In the genomic region with DNA sequence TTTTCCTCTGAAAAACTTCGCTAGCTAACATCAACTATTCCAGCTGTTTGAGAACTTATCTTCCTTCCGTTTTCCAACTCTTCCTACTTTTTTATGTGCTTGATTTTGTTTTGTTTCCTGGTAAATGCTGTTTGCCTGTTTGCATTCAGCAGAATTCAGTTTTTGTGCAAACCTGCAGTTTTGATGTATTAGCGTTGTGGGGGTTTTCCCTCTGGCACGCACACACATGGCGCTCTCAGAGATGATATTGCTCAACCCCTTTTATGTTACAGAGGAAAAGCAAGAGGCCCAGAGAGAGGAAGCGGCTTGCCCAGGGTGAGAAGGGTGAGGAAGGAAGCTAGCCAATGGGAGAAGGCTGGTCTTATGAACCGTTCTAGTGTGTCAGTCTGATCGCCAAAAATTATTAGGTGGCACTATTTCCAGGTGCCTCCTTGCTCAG, we compare ENCODE assay signal across 8 cellular contexts. TPM values are rescaled to one million over a fixed set of nuclear protein-coding genes. Genes with fewer than 3 reads are reported as not detected.
DNase-seq lines count a peak whose midpoint lies in the region; ATAC-seq and TF ChIP-seq lines count a peak whose summit lies in the region.

No MANE protein-coding gene starts in this region.

- H3K27me3 ChIP-seq in A673 (replicated peaks; ENCODE audit: insufficient read depth, low read depth, low read length, poor library complexity) = no peaks in the 10 kb centered on the region
- H3K27me3 ChIP-seq in left ventricle myocardium inferior (ENCODE audit: low read depth) = no peaks in the 10 kb centered on the region

- BruUV-seq in A673 (replicated peaks; lab: Mats Ljungman, UMichigan) = TSS peak; percentile 85

- DNase-seq in A673 (ENCODE audit: low spot score) = peak; percentile 67
- DNase-seq in SIG-M5 (lab: John Stamatoyannopoulos, UW) = peak; percentile 74
- peak; percentile 39 for DNase-seq in left ventricle myocardium inferior
- DNase-seq in putamen (ENCODE audit: low spot score) = peak; percentile 20
- DNase-seq in effector CD8-positive, alpha-beta T cell (lab: John Stamatoyannopoulos, UW) = no peak

- H3K4me3 ChIP-seq in A673 (ENCODE audit: low read depth, low read length, poor library complexity, severe bottlenecking) = peak overlapping the region; percentile 87
- H3K4me3 ChIP-seq in left ventricle myocardium inferior = peak overlapping the region; percentile 84

- H3K27ac ChIP-seq in A673 (ENCODE audit: low read depth, low read length, poor library complexity, severe bottlenecking) (peak overlapping the region; percentile 84), left ventricle myocardium inferior (replicated peaks) (peak overlapping the region; percentile 83)

- CTCF ChIA-PET in A673 (lab: Charles Lee) = interaction anchor here (0.5 kb wide), 1 partner anchor 1393 kb away, joined by 4 read pairs; no protein-coding TSS in a partner anchor

- TF ChIP-seq CTCF in A673 (conservative IDR thresholded peaks at IDR 0.05; ENCODE audit: low read depth, low read length) = no peak
- TF ChIP-seq CTCF in left ventricle myocardium inferior (IDR thresholded peaks at IDR 0.05; ENCODE audit: borderline replicate concordance) = no peak

- H3K36me3 ChIP-seq in A673 (ENCODE audit: insufficient read depth, low read length, poor library complexity, severe bottlenecking) (peaks cover 15% of the 10 kb centered on the region), left ventricle myocardium inferior (peaks cover 6% of the 10 kb centered on the region)

- H3K4me3 Mint-ChIP-seq in activated naive CD8-positive, alpha-beta T cell = peak overlapping the region; percentile 90

- H3K9me3 ChIP-seq in A673 (ENCODE audit: low read depth, low read length, poor library complexity, severe bottlenecking) = no peaks in the 10 kb centered on the region
- no peaks in the 10 kb centered on the region for H3K9me3 ChIP-seq in left ventricle myocardium inferior (replicated peaks)

- peaks cover 7% of the 10 kb centered on the region for H3K4me1 ChIP-seq in A673 (ENCODE audit: insufficient read depth, low read length, poor library complexity, severe bottlenecking)
- H3K4me1 ChIP-seq in left ventricle myocardium inferior = peaks cover 25% of the 10 kb centered on the region

- peak; percentile 40 for ATAC-seq in GM18870 (IDR thresholded peaks at IDR 0.05; ENCODE audit: unreplicated experiment)
- peak; percentile 56 for ATAC-seq in HG03460 (IDR thresholded peaks at IDR 0.05; ENCODE audit: unreplicated experiment)

- H3K9me3 Mint-ChIP-seq in activated naive CD8-positive, alpha-beta T cell (ENCODE audit: low read depth) = no peaks in the 10 kb centered on the region

- no peaks in the 10 kb centered on the region for H3K27me3 Mint-ChIP-seq in activated naive CD8-positive, alpha-beta T cell

- peaks cover 10% of the 10 kb centered on the region for H3K36me3 Mint-ChIP-seq in activated naive CD8-positive, alpha-beta T cell

- H3K4me1 Mint-ChIP-seq in activated naive CD8-positive, alpha-beta T cell (ENCODE audit: low read depth) = peaks cover 50% of the 10 kb centered on the region

- intact Hi-C loops in A673 (cut with micrococcal nuclease; ENCODE audit: unreplicated experiment) (no loop called here), left ventricle myocardium inferior (cut with micrococcal nuclease) (no loop called here)

- POLR2A ChIA-PET in A673 (lab: Charles Lee; ENCODE audit: low non-redundant PET) = interaction anchor here (0.6 to 1.0 kb wide), 3 partner anchors 12 to 59 kb away, joined by 3 to 7 read pairs (median 3); no protein-coding TSS in a partner anchor

- peak overlapping the region; percentile 93 for H3K27ac Mint-ChIP-seq in activated naive CD8-positive, alpha-beta T cell

RNA-seq across cellular contexts. Expression of gene CTSC, which starts 0.7 kb away (rescaled TPM):
- 86.4 and 116 TPM in 2 replicates for total RNA-seq in A673 (2021)
- total RNA-seq in left ventricle myocardium inferior = 20.0 TPM
